ENCODE assay signal across 8 cellular contexts in genomic region chr5:6443326-6443725, GRCh38. TPM values are rescaled to one million over a fixed set of nuclear protein-coding genes. Genes with fewer than 3 reads are reported as not detected.
"Had no signal": no experiment of that assay in that cellular context is flagged by ENCODE, and none has a peak within 500 bp of the region (broad histone marks: within the 10 kb centered on the region; RNA-seq: fewer than 3 reads in every experiment).

No MANE protein-coding gene starts in this region.

- H3K9me3 ChIP-seq: HAP-1 had no signal

- H3K4me3 ChIP-seq: GM23338, HAP-1, K562 had no signal

- H3K36me3 ChIP-seq: HAP-1 had no signal

- ATAC-seq: GM23338, HCT116, K562 had no signal

- H3K4me1 ChIP-seq: HAP-1 had no signal

- H2AFZ ChIP-seq: GM23338 had no signal

- DNase-seq: H7, HFFc6, IMR-90 had no signal

- H3K4me2 ChIP-seq: GM23338 had no signal

RNA-seq across cellular contexts. Expression of gene UBE2QL1, which starts 5.3 kb away (rescaled TPM):
- total RNA-seq: HFFc6, HT-29, IMR-90, K562 had no signal
- polyA plus RNA-seq: IMR-90, K562 had no signal
